1 cellular context compared by ENCODE assay signal in genomic region chr12:8996682-8997405, GRCh38.
TF ChIP-seq lines count a peak whose summit lies in the region.

No MANE protein-coding gene starts in this region.

TF ChIP-seq in GM12878, 131 proteins besides CTCF, POLR2A, EP300 and RAD21 (continued from another document and continues in another):
- TF ChIP-seq ETV6 (conservative IDR thresholded peaks at IDR 0.05 in 1 of 2, IDR thresholded peaks at IDR 0.05 in 1 of 2; ENCODE audit: borderline replicate concordance in 1 of 2, low read depth in 1 of 2) (peak in 1 of 2 experiments; percentile 84; a peak in 2 of 4 replicates), POLR2AphosphoS5 (IDR thresholded peaks at IDR 0.05; ENCODE audit: low read length) (no peak), GATAD2B (conservative IDR thresholded peaks at IDR 0.05; ENCODE audit: low read depth) (peak; percentile 70), SIX5 (IDR thresholded peaks at IDR 0.05; ENCODE audit: low read depth, low read length, severe bottlenecking) (no peak), IRF4 (IDR thresholded peaks at IDR 0.05; ENCODE audit: low read depth, low read length) (peak; percentile 98), KLF5 (IDR thresholded peaks at IDR 0.05; ENCODE audit: partially characterized antibody) (no peak), HCFC1 (IDR thresholded peaks at IDR 0.05; ENCODE audit: low read length) (no peak), FOXM1 (IDR thresholded peaks at IDR 0.05; ENCODE audit: low read depth, low read length) (peak; percentile 96), BMI1 (IDR thresholded peaks at IDR 0.05; ENCODE audit: borderline replicate concordance) (peak; percentile 81), POU2F2 (IDR thresholded peaks at IDR 0.05; ENCODE audit: borderline replicate concordance, low read depth, low read length) (peak; percentile 59; the same call in 1 of the 3 replicates), TARDBP (IDR thresholded peaks at IDR 0.05; ENCODE audit: borderline replicate concordance) (no peak), ZZZ3 (IDR thresholded peaks at IDR 0.05; ENCODE audit: control insufficient read depth, insufficient read length, low read depth) (no peak), NR2F1 (conservative IDR thresholded peaks at IDR 0.05) (peak; percentile 77), ZNF274 (IDR thresholded peaks at IDR 0.05; ENCODE audit: insufficient read depth, insufficient read length) (no peak), ASH2L (IDR thresholded peaks at IDR 0.05; ENCODE audit: borderline replicate concordance, low read depth) (no peak), CBFB (IDR thresholded peaks at IDR 0.05; ENCODE audit: low read depth) (peak; percentile 54; the same call in 1 of the 2 replicates), SMARCA5 (IDR thresholded peaks at IDR 0.05) (no peak), REST (IDR thresholded peaks at IDR 0.05; ENCODE audit: low read depth, low read length) (no peak), TBL1XR1 (IDR thresholded peaks at IDR 0.05; ENCODE audit: low read depth, low read length) (peak; percentile 75), NRF1 (conservative IDR thresholded peaks at IDR 0.05; ENCODE audit: low read depth, low read length) (no peak), NKRF (conservative IDR thresholded peaks at IDR 0.05) (0 out of 2 replicates have a peak, but pooled peaks have one; percentile 30), YBX1 (IDR thresholded peaks at IDR 0.05) (no peak), CHD2 (IDR thresholded peaks at IDR 0.05; ENCODE audit: borderline replicate concordance, low read depth, low read length) (no peak), TCF12 (IDR thresholded peaks at IDR 0.05; ENCODE audit: low read depth, low read length) (peak; percentile 94), NFXL1 (IDR thresholded peaks at IDR 0.05; ENCODE audit: borderline replicate concordance) (no peak), PML (IDR thresholded peaks at IDR 0.05; ENCODE audit: low read length) (peak; percentile 58; the same call in 1 of the 2 replicates), LARP7 (IDR thresholded peaks at IDR 0.05) (no peak), SUPT20H (IDR thresholded peaks at IDR 0.05; ENCODE audit: borderline replicate concordance, control insufficient read depth, low read depth, low read length) (no peak), SIN3A (IDR thresholded peaks at IDR 0.05; ENCODE audit: low read depth, low read length) (no peak), SP1 (IDR thresholded peaks at IDR 0.05; ENCODE audit: low read depth, low read length) (peak; percentile 54), STAT1 (conservative IDR thresholded peaks at IDR 0.05) (no peak), MXI1 (IDR thresholded peaks at IDR 0.05; ENCODE audit: low read depth, low read length) (no peak), SMAD1 (IDR thresholded peaks at IDR 0.05; ENCODE audit: low read depth, partially characterized antibody) (no peak), SMAD5 (IDR thresholded peaks at IDR 0.05; ENCODE audit: low read depth) (no peak), HDGF (IDR thresholded peaks at IDR 0.05) (no peak), NBN (IDR thresholded peaks at IDR 0.05) (no peak), KDM1A (IDR thresholded peaks at IDR 0.05; ENCODE audit: borderline replicate concordance) (no peak), KAT2A (conservative IDR thresholded peaks at IDR 0.05; ENCODE audit: control insufficient read depth, low read depth, low read length) (no peak), NR2C1 (IDR thresholded peaks at IDR 0.05) (no peak), SREBF2 (IDR thresholded peaks at IDR 0.05; ENCODE audit: low read length) (no peak), RUNX3 (IDR thresholded peaks at IDR 0.05; ENCODE audit: low read length) (peak; percentile 99)
- TF ChIP-seq, protein P1, sequence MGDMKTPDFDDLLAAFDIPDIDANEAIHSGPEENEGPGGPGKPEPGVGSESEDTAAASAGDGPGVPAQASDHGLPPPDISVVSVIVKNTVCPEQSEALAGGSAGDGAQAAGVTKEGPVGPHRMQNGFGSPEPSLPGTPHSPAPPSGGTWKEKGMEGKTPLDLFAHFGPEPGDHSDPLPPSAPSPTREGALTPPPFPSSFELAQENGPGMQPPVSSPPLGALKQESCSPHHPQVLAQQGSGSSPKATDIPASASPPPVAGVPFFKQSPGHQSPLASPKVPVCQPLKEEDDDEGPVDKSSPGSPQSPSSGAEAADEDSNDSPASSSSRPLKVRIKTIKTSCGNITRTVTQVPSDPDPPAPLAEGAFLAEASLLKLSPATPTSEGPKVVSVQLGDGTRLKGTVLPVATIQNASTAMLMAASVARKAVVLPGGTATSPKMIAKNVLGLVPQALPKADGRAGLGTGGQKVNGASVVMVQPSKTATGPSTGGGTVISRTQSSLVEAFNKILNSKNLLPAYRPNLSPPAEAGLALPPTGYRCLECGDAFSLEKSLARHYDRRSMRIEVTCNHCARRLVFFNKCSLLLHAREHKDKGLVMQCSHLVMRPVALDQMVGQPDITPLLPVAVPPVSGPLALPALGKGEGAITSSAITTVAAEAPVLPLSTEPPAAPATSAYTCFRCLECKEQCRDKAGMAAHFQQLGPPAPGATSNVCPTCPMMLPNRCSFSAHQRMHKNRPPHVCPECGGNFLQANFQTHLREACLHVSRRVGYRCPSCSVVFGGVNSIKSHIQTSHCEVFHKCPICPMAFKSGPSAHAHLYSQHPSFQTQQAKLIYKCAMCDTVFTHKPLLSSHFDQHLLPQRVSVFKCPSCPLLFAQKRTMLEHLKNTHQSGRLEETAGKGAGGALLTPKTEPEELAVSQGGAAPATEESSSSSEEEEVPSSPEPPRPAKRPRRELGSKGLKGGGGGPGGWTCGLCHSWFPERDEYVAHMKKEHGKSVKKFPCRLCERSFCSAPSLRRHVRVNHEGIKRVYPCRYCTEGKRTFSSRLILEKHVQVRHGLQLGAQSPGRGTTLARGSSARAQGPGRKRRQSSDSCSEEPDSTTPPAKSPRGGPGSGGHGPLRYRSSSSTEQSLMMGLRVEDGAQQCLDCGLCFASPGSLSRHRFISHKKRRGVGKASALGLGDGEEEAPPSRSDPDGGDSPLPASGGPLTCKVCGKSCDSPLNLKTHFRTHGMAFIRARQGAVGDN (IDR thresholded peaks at IDR 0.05), result no peak
- TF ChIP-seq, protein P2, sequence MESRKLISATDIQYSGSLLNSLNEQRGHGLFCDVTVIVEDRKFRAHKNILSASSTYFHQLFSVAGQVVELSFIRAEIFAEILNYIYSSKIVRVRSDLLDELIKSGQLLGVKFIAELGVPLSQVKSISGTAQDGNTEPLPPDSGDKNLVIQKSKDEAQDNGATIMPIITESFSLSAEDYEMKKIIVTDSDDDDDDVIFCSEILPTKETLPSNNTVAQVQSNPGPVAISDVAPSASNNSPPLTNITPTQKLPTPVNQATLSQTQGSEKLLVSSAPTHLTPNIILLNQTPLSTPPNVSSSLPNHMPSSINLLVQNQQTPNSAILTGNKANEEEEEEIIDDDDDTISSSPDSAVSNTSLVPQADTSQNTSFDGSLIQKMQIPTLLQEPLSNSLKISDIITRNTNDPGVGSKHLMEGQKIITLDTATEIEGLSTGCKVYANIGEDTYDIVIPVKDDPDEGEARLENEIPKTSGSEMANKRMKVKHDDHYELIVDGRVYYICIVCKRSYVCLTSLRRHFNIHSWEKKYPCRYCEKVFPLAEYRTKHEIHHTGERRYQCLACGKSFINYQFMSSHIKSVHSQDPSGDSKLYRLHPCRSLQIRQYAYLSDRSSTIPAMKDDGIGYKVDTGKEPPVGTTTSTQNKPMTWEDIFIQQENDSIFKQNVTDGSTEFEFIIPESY (IDR thresholded peaks at IDR 0.05), result no peak
- TF ChIP-seq, protein P3, sequence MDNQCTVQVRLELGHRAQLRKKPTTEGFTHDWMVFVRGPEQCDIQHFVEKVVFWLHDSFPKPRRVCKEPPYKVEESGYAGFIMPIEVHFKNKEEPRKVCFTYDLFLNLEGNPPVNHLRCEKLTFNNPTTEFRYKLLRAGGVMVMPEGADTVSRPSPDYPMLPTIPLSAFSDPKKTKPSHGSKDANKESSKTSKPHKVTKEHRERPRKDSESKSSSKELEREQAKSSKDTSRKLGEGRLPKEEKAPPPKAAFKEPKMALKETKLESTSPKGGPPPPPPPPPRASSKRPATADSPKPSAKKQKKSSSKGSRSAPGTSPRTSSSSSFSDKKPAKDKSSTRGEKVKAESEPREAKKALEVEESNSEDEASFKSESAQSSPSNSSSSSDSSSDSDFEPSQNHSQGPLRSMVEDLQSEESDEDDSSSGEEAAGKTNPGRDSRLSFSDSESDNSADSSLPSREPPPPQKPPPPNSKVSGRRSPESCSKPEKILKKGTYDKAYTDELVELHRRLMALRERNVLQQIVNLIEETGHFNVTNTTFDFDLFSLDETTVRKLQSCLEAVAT (IDR thresholded peaks at IDR 0.05), result no peak
- TF ChIP-seq, protein P4, sequence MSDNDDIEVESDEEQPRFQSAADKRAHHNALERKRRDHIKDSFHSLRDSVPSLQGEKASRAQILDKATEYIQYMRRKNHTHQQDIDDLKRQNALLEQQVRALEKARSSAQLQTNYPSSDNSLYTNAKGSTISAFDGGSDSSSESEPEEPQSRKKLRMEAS (IDR thresholded peaks at IDR 0.05; ENCODE audit: low read depth, low read length), result no peak
- TF ChIP-seq, protein P5, sequence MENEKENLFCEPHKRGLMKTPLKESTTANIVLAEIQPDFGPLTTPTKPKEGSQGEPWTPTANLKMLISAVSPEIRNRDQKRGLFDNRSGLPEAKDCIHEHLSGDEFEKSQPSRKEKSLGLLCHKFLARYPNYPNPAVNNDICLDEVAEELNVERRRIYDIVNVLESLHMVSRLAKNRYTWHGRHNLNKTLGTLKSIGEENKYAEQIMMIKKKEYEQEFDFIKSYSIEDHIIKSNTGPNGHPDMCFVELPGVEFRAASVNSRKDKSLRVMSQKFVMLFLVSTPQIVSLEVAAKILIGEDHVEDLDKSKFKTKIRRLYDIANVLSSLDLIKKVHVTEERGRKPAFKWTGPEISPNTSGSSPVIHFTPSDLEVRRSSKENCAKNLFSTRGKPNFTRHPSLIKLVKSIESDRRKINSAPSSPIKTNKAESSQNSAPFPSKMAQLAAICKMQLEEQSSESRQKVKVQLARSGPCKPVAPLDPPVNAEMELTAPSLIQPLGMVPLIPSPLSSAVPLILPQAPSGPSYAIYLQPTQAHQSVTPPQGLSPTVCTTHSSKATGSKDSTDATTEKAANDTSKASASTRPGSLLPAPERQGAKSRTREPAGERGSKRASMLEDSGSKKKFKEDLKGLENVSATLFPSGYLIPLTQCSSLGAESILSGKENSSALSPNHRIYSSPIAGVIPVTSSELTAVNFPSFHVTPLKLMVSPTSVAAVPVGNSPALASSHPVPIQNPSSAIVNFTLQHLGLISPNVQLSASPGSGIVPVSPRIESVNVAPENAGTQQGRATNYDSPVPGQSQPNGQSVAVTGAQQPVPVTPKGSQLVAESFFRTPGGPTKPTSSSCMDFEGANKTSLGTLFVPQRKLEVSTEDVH (IDR thresholded peaks at IDR 0.05; ENCODE audit: low read depth, partially characterized antibody), result no peak
- TF ChIP-seq, protein P6, sequence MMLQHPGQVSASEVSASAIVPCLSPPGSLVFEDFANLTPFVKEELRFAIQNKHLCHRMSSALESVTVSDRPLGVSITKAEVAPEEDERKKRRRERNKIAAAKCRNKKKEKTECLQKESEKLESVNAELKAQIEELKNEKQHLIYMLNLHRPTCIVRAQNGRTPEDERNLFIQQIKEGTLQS (IDR thresholded peaks at IDR 0.05; ENCODE audit: borderline replicate concordance, extremely low read depth, low read depth, low read length), result no peak
- TF ChIP-seq, protein P7, sequence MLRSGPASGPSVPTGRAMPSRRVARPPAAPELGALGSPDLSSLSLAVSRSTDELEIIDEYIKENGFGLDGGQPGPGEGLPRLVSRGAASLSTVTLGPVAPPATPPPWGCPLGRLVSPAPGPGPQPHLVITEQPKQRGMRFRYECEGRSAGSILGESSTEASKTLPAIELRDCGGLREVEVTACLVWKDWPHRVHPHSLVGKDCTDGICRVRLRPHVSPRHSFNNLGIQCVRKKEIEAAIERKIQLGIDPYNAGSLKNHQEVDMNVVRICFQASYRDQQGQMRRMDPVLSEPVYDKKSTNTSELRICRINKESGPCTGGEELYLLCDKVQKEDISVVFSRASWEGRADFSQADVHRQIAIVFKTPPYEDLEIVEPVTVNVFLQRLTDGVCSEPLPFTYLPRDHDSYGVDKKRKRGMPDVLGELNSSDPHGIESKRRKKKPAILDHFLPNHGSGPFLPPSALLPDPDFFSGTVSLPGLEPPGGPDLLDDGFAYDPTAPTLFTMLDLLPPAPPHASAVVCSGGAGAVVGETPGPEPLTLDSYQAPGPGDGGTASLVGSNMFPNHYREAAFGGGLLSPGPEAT (IDR thresholded peaks at IDR 0.05; ENCODE audit: low read depth), result peak; percentile 82
